19 cellular contexts compared by ENCODE assay signal in the genomic region with DNA sequence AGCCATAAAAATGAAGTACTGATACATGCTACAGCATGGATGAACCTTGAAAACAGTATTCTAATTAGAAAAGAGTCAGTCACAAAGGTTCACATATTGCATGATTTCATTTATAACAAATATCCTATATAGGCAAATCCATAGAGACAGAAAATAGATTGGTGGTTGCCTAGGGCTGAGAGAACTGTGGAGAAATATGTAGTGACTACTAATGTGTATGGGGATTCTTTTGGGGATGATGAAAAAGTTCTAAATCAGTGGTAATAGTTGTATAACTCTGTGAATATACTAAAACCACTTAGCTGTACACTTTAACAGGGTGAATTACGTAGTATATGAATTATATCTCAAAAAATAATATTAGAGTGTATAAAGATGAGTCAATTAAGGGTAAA. TPM values are rescaled to one million over a fixed set of nuclear protein-coding genes. Genes with fewer than 3 reads are reported as not detected.
"Had no signal": no experiment of that assay in that cellular context is flagged by ENCODE, and none has a peak within 500 bp of the region (broad histone marks: within the 10 kb centered on the region; RNA-seq: fewer than 3 reads in every experiment).

No MANE protein-coding gene starts in this region.

- H3K4me1 ChIP-seq: prostate gland had no signal

- DNase-seq: activated T-cell treated with anti-CD3 and anti-CD28 coated beads for 4 hours; amygdala; dermis blood vessel endothelial cell; endodermal cell; midbrain; sigmoid colon; stimulated activated CD4-positive, alpha-beta T cell treated with anti-CD3 and anti-CD28 coated beads, Interleukin-12 subunit alpha, Interleukin-12 subunit beta, amount 100 ng/mL, for 4 hours; stimulated activated CD4-positive, alpha-beta T cell treated with anti-CD3 and anti-CD28 coated beads, Interleukin-2, amount 100 ng/mL, for 24 hours; stomach; uterus had no signal

- H3K27me3 ChIP-seq: sigmoid colon, stomach, uterus had no signal

- H3K4me3 ChIP-seq: lung, prostate gland, sigmoid colon, stomach, uterus had no signal

- H3K9me3 ChIP-seq: prostate gland, sigmoid colon, stomach, thoracic aorta, uterus had no signal

- H3K27ac ChIP-seq: prostate gland had no signal

- H3K36me3 ChIP-seq: prostate gland, sigmoid colon, uterus had no signal

- ATAC-seq: activated CD4-positive, CD25-positive, alpha-beta regulatory T cell treated with anti-CD3 and anti-CD28 coated beads, Interleukin-2, amount 50 U/mL, for 24 hours had no signal

RNA-seq across cellular contexts. Expression of gene CD160, which starts 58.8 kb away (rescaled TPM):
- total RNA-seq: activated T-helper 2 cell treated with anti-CD3 and anti-CD28 coated beads, Interferon-gamma antibody, Interleukin-2, Interleukin-4, amounts not matched to agents 10 μg/mL and 5 μg/mL and 100 μg/mL, durations not matched to agents 14 hours and 24 hours and 36 hours; dermis blood vessel endothelial cell; endodermal cell; epithelial cell of proximal tubule; myocyte; omental fat pad; prostate gland; sigmoid colon had no signal
- polyA plus RNA-seq: neural cell had no signal
